Comparison of ENCODE assay signal across 20 cellular contexts in the genomic region with DNA sequence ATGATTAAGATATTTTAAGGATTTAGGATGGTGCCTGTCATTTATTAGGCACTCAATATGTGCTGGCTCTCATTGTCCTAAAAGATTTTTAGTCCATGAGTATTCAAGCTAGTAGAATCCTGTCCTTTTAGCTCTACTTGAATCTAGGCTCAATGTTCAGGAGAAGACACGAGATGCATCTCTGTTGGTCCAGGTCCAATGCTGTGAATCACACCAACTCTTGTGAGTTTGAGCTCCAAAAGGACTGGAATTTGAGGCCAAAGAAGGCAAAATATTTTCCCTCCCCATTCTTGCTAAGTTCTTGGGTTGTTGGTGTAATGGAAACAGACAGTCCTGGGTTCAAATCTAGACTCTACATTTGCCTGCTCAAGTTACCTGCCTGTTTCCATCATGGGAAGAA. TPM values are rescaled to one million over a fixed set of nuclear protein-coding genes. Genes with fewer than 3 reads are reported as not detected.
A peak's percentile ranks its signal among the peaks of the same experiment; 100 is the strongest.
DNase-seq lines count a peak whose midpoint lies in the region; TF ChIP-seq lines count a peak whose summit lies in the region.
"Had no signal": no experiment of that assay in that cellular context is flagged by ENCODE, and none has a peak within 500 bp of the region (broad histone marks: within the 10 kb centered on the region; RNA-seq: fewer than 3 reads in every experiment).

No MANE protein-coding gene starts in this region.

- H3K27me3 ChIP-seq in brain microvascular endothelial cell (replicated peaks) (peaks cover 11% of the 10 kb centered on the region), transverse colon (peaks cover 41% of the 10 kb centered on the region)
- H3K27me3 ChIP-seq: pancreas had no signal

- H3K27ac Mint-ChIP-seq in activated naive CD8-positive, alpha-beta T cell = no peak overlapping the region
- no peak overlapping the region for H3K27ac Mint-ChIP-seq in activated naive CD8-positive, alpha-beta T cell treated with anti-CD3 and anti-CD28 coated beads for 36 hours

- H3K4me3 Mint-ChIP-seq in activated naive CD8-positive, alpha-beta T cell = peak overlapping the region; percentile 67
- H3K4me3 Mint-ChIP-seq in activated naive CD8-positive, alpha-beta T cell treated with anti-CD3 and anti-CD28 coated beads for 36 hours = no peak overlapping the region

- no peaks in the 10 kb centered on the region for H3K36me3 Mint-ChIP-seq in activated naive CD8-positive, alpha-beta T cell
- H3K36me3 Mint-ChIP-seq in activated naive CD8-positive, alpha-beta T cell treated with anti-CD3 and anti-CD28 coated beads for 36 hours = no peaks in the 10 kb centered on the region

- TF ChIP-seq EP300 in transverse colon (IDR thresholded peaks at IDR 0.05; ENCODE audit: low read depth) = no peak

- no peak for DNase-seq in activated naive CD8-positive, alpha-beta T cell treated with anti-CD3 and anti-CD28 coated beads for 36 hours
- DNase-seq in brain microvascular endothelial cell (peak; percentile 33), iris pigment epithelial cell (ENCODE audit: low read depth) (peak; percentile 78), transverse colon (no peak), H4 (ENCODE audit: low spot score) (no peak), RKO (ENCODE audit: low spot score) (no peak)
- no peak for DNase-seq in activated T-cell treated with anti-CD3 and anti-CD28 coated beads, Interleukin-2, amount 50 U/mL, for 48 hours
- DNase-seq: 8988T; activated gamma-delta T cell; Caco-2; GF-D8; kidney glomerular epithelial cell; NCI-H1930; NCI-H510A treated with DMSO at 0.1 percent for 48 hours; stimulated activated naive CD8-positive, alpha-beta T cell treated with anti-CD3 and anti-CD28 coated beads, Interleukin-15, Interleukin-2, amounts not matched to agents 100 U/mL and 50 U/mL, for 24 hours had no signal

- H3K36me3 ChIP-seq in brain microvascular endothelial cell (replicated peaks) (no peaks in the 10 kb centered on the region), transverse colon (no peaks in the 10 kb centered on the region)
- H3K36me3 ChIP-seq: breast epithelium, pancreas had no signal

- in situ Hi-C loops in brain microvascular endothelial cell (cut with HindIII; ENCODE audit: low pct_ligation_motif_present, low sequenced_read_pairs) (no loop called here), transverse colon (cut with MboI; ENCODE audit: low pct_ligation_motif_present in 1 of 4, low pct_unique_long_range_greater_than_20kb in 1 of 4, low sequenced_read_pairs in 3 of 4) (no loop called here)

- peaks cover 3 to 22% (median 11%) of the 10 kb centered on the region in 4 donors for H3K4me1 ChIP-seq in transverse colon
- H3K4me1 ChIP-seq: breast epithelium, Caco-2, pancreas had no signal

- no peak for TF ChIP-seq POLR2A in transverse colon (IDR thresholded peaks at IDR 0.05)

- TF ChIP-seq CTCF in brain microvascular endothelial cell (IDR thresholded peaks at IDR 0.05; ENCODE audit: low read depth, low read length, missing control alignments) = no peak
- TF ChIP-seq CTCF in transverse colon (IDR thresholded peaks at IDR 0.05) = no peak

- H3K27ac ChIP-seq in brain microvascular endothelial cell = no peak overlapping the region
- peak overlapping the region in 3 of 4 donors; percentile 69 to 78 (median 70) for H3K27ac ChIP-seq in transverse colon

- no peaks in the 10 kb centered on the region for H3K9me3 Mint-ChIP-seq in activated naive CD8-positive, alpha-beta T cell (ENCODE audit: low read depth)
- no peaks in the 10 kb centered on the region for H3K9me3 Mint-ChIP-seq in activated naive CD8-positive, alpha-beta T cell treated with anti-CD3 and anti-CD28 coated beads for 36 hours

- intact Hi-C loops in transverse colon (cut with DNase I; ENCODE audit: low total_unique reads) = loop anchor here (10.0 kb wide), 1 partner anchor 46 kb away; no protein-coding TSS in a partner anchor

- H3K4me3 ChIP-seq in brain microvascular endothelial cell (ENCODE audit: low read depth, low read length) = no peak overlapping the region
- H3K4me3 ChIP-seq in transverse colon = no peak overlapping the region
- H3K4me3 ChIP-seq: pancreas had no signal

- 50 to 78% methylated on average over 1 of the region's 1 CpG for WGBS in transverse colon (ENCODE audit: low coverage in 1 of 2), 2 donors

- H3K27me3 Mint-ChIP-seq in activated naive CD8-positive, alpha-beta T cell = peaks cover 12% of the 10 kb centered on the region
- peaks cover 39% of the 10 kb centered on the region for H3K27me3 Mint-ChIP-seq in activated naive CD8-positive, alpha-beta T cell treated with anti-CD3 and anti-CD28 coated beads for 36 hours

- H3K4me1 Mint-ChIP-seq in activated naive CD8-positive, alpha-beta T cell (ENCODE audit: low read depth) = peaks cover 8% of the 10 kb centered on the region
- peaks cover 1% of the 10 kb centered on the region for H3K4me1 Mint-ChIP-seq in activated naive CD8-positive, alpha-beta T cell treated with anti-CD3 and anti-CD28 coated beads for 36 hours

- H3K9me3 ChIP-seq in transverse colon = no peaks in the 10 kb centered on the region
- H3K9me3 ChIP-seq: breast epithelium, Caco-2, pancreas had no signal

RNA-seq across cellular contexts. Expression of a gene that starts 1.4 kb away (rescaled TPM):
- total RNA-seq in activated naive CD8-positive, alpha-beta T cell treated with anti-CD3 and anti-CD28 coated beads for 36 hours = not detected
- 10 to 100 TPM; 29.4 to 43.6 (median 35.6) TPM for total RNA-seq in transverse colon
- total RNA-seq in H4 (2014; rRNA removed; shearing (Covaris generic)) = 0.10 TPM in 1 of 2 replicates, not detected in the other
- total RNA-seq: activated CD8-positive, alpha-beta memory T cell treated with anti-CD3 and anti-CD28 coated beads for 36 hours; Caco-2; HT1080 had no signal

Comparison
In these comparisons a context has a peak if more than half of its experiments do, and no peak if none do; other contexts are left out.
1. DNase-seq: peak in brain microvascular endothelial cell (single experiment) and iris pigment epithelial cell (single experiment); none in activated naive CD8-positive, alpha-beta T cell treated with anti-CD3 and anti-CD28 coated beads for 36 hours (single experiment), transverse colon (single experiment), H4 (single experiment), activated T-cell treated with anti-CD3 and anti-CD28 coated beads, Interleukin-2, amount 50 U/mL, for 48 hours (0 of 2) and RKO (single experiment).
2. RNA of a gene that starts 1.4 kb away (total RNA-seq): 29.4 to 43.6 TPM in transverse colon; 0.10 TPM in H4 and not detected in activated naive CD8-positive, alpha-beta T cell treated with anti-CD3 and anti-CD28 coated beads for 36 hours; every median in the first group is over 10 times any median in the second.